Comparison of ENCODE assay signal across 8 cellular contexts in genomic region chr10:89466599-89467035, GRCh38.
DNase-seq lines count a peak whose midpoint lies in the region; ATAC-seq and TF ChIP-seq lines count a peak whose summit lies in the region.

No MANE protein-coding gene starts in this region.

- CTCF ChIA-PET in AG04449 (lab: Yijun Ruan, JAX), result interaction anchor here (0.8 to 3.6 kb wide), 20 partner anchors 8 to 235 kb away, joined by 3 to 22 read pairs (median 4); partner anchors contain the start of gene KIF20B

- ATAC-seq in GM21381 (IDR thresholded peaks at IDR 0.05; ENCODE audit: unreplicated experiment) (no peak), HG02973 (IDR thresholded peaks at IDR 0.05; ENCODE audit: unreplicated experiment) (no peak)

- peak; percentile 51 for TF ChIP-seq CTCF in AG04449 (IDR thresholded peaks at IDR 0.05; ENCODE audit: insufficient read depth, low read length, missing control alignments)

- no peak overlapping the region for H3K4me3 ChIP-seq in AG04449 (ENCODE audit: low read depth, low read length)

- POLR2A ChIA-PET in AG04449 (lab: Yijun Ruan, JAX), result no interaction called here

- DNase-seq in AG04449 (ENCODE audit: low read depth, low spot score) (no peak), HK-2 (ENCODE audit: unreplicated experiment) (peak; percentile 25), SW480 (ENCODE audit: low spot score) (peak; percentile 58), iPS-NIHi11 (ENCODE audit: low spot score) (peak; percentile 50), NCI-H1105 treated with DMSO at 0.1 percent for 48 hours (lab: John Stamatoyannopoulos, UW) (no peak), retina (no peak)

Comparison
In these comparisons a context has a peak if more than half of its experiments do, and no peak if none do; other contexts are left out.
1. DNase-seq: peak in HK-2 (single experiment), SW480 (single experiment) and iPS-NIHi11 (single experiment); none in AG04449 (single experiment), NCI-H1105 treated with DMSO at 0.1 percent for 48 hours (single experiment) and retina (single experiment).